Comparison of ENCODE assay signal across 10 cellular contexts in genomic region chr16:57060323-57061083, GRCh38. TPM values are rescaled to one million over a fixed set of nuclear protein-coding genes. Genes with fewer than 3 reads are reported as not detected.
DNase-seq lines count a peak whose midpoint lies in the region; ATAC-seq and TF ChIP-seq lines count a peak whose summit lies in the region.
"Had no signal": no experiment of that assay in that cellular context is flagged by ENCODE, and none has a peak within 500 bp of the region (broad histone marks: within the 10 kb centered on the region; RNA-seq: fewer than 3 reads in every experiment).

No MANE protein-coding gene starts in this region.

- H3K4me3 Mint-ChIP-seq in CD8-positive, alpha-beta T cell = no peak overlapping the region
- H3K4me3 Mint-ChIP-seq in activated B cell treated with CpG ODN at 0.5 μM for 24 hours (no peak overlapping the region), glutamatergic neuron (ENCODE audit: unreplicated experiment) (no peak overlapping the region)

- H3K9me3 Mint-ChIP-seq in CD8-positive, alpha-beta T cell = no peaks in the 10 kb centered on the region
- H3K9me3 Mint-ChIP-seq in activated B cell treated with CpG ODN at 0.5 μM for 24 hours = no peaks in the 10 kb centered on the region
- peaks cover 6% of the 10 kb centered on the region for H3K9me3 Mint-ChIP-seq in glutamatergic neuron (ENCODE audit: unreplicated experiment)

- H3K36me3 ChIP-seq in CD8-positive, alpha-beta T cell (ENCODE audit: insufficient read depth, low read length) = peaks cover 47% of the 10 kb centered on the region

- POLR2A ChIA-PET in CD8-positive, alpha-beta T cell (lab: Charles Lee) = interaction anchor here (0.6 kb wide), 1 partner anchor 94 kb away, joined by 3 read pairs; no protein-coding TSS in a partner anchor
- POLR2A ChIA-PET in activated B cell treated with CpG ODN at 0.5 μM for 24 hours (lab: Charles Lee) = interaction anchor here (0.9 kb wide), 1 partner anchor 150 kb away, joined by 3 read pairs; no protein-coding TSS in a partner anchor

- peak overlapping the region; percentile 27 for H3K27ac ChIP-seq in CD8-positive, alpha-beta T cell (ENCODE audit: low read depth, low read length)

- peaks cover 29% of the 10 kb centered on the region for H3K4me1 Mint-ChIP-seq in CD8-positive, alpha-beta T cell (ENCODE audit: low read depth)
- H3K4me1 Mint-ChIP-seq in activated B cell treated with CpG ODN at 0.5 μM for 24 hours (peaks cover 1% of the 10 kb centered on the region), glutamatergic neuron (ENCODE audit: low read depth, unreplicated experiment) (peaks cover 22% of the 10 kb centered on the region)

- CTCF ChIA-PET in CD8-positive, alpha-beta T cell (lab: Charles Lee) = interaction anchor here (0.7 to 2.7 kb wide), 5 partner anchors 15 to 96 kb away, joined by 3 to 13 read pairs (median 3); no protein-coding TSS in a partner anchor
- CTCF ChIA-PET in activated B cell treated with CpG ODN at 0.5 μM for 24 hours (lab: Charles Lee) = no interaction called here

- intact Hi-C loops in CD8-positive, alpha-beta T cell (cut with DNase I, micrococcal nuclease) = no loop called here
- intact Hi-C loops in activated B cell treated with CpG ODN at 0.5 μM for 24 hours (cut with micrococcal nuclease) (no loop called here), sciatic nerve (cut with DNase I) (no loop called here)

- no peak for TF ChIP-seq CTCF in CD8-positive, alpha-beta T cell (IDR thresholded peaks at IDR 0.05)
- TF ChIP-seq CTCF in activated B cell treated with CpG ODN at 0.5 μM for 24 hours (IDR thresholded peaks at IDR 0.05) = no peak
- no peak for TF ChIP-seq CTCF in glutamatergic neuron (IDR thresholded peaks at IDR 0.05; ENCODE audit: partially characterized antibody, unreplicated experiment)

- H3K36me3 Mint-ChIP-seq in CD8-positive, alpha-beta T cell = peaks cover 75% of the 10 kb centered on the region
- H3K36me3 Mint-ChIP-seq in activated B cell treated with CpG ODN at 0.5 μM for 24 hours (ENCODE audit: low read depth) = peaks cover 70% of the 10 kb centered on the region
- H3K36me3 Mint-ChIP-seq in glutamatergic neuron (ENCODE audit: unreplicated experiment) = no peaks in the 10 kb centered on the region

- H3K4me3 ChIP-seq in CD8-positive, alpha-beta T cell (ENCODE audit: low read depth, low read length) = no peak overlapping the region
- H3K4me3 ChIP-seq: smooth muscle cell had no signal

- H3K27me3 ChIP-seq in CD8-positive, alpha-beta T cell (ENCODE audit: insufficient read depth, low read length) = no peaks in the 10 kb centered on the region

- ATAC-seq in CD8-positive, alpha-beta T cell = no peak
- ATAC-seq in activated B cell treated with CpG ODN at 0.5 μM for 24 hours (ENCODE audit: low read depth) (no peak), sciatic nerve (peak; percentile 29), HG02571 (IDR thresholded peaks at IDR 0.05; ENCODE audit: unreplicated experiment) (no peak)

- no peak for DNase-seq in CD8-positive, alpha-beta T cell
- no peak for DNase-seq in activated B cell treated with CpG ODN at 0.5 μM for 24 hours
- DNase-seq in glutamatergic neuron = no peak
- DNase-seq in sciatic nerve (ENCODE audit: low spot score) = no peak
- DNase-seq in foreskin melanocyte = no peak
- no peak for DNase-seq in NCI-H2107 (lab: John Stamatoyannopoulos, UW)
- DNase-seq in SW 1271 (lab: John Stamatoyannopoulos, UW) = no peak
- DNase-seq: NCI-H345 had no signal

- no peaks in the 10 kb centered on the region for H3K27me3 Mint-ChIP-seq in CD8-positive, alpha-beta T cell (ENCODE audit: low read depth)
- no peaks in the 10 kb centered on the region for H3K27me3 Mint-ChIP-seq in activated B cell treated with CpG ODN at 0.5 μM for 24 hours
- H3K27me3 Mint-ChIP-seq in glutamatergic neuron (ENCODE audit: unreplicated experiment) = peaks cover 6% of the 10 kb centered on the region

- H3K27ac Mint-ChIP-seq in CD8-positive, alpha-beta T cell = peak overlapping the region; percentile 89
- peak overlapping the region; percentile 46 for H3K27ac Mint-ChIP-seq in activated B cell treated with CpG ODN at 0.5 μM for 24 hours
- H3K27ac Mint-ChIP-seq in glutamatergic neuron (ENCODE audit: unreplicated experiment) = peak overlapping the region; percentile 1

- peaks cover 14% of the 10 kb centered on the region for H3K4me1 ChIP-seq in CD8-positive, alpha-beta T cell (ENCODE audit: insufficient read depth, low read length)

- H3K9me3 ChIP-seq in CD8-positive, alpha-beta T cell (ENCODE audit: low read length) = no peaks in the 10 kb centered on the region

RNA-seq across cellular contexts. Expression of gene CPNE2, which starts 31.9 kb away (rescaled TPM):
- total RNA-seq in CD8-positive, alpha-beta T cell = 1 to 10 TPM; 5.7 to 6.8 TPM
- total RNA-seq in activated B cell treated with CpG ODN at 0.5 μM for 24 hours = 7.4 and 8.3 TPM in 2 replicates
- total RNA-seq in glutamatergic neuron (ENCODE audit: unreplicated experiment) = 3.4 TPM
- total RNA-seq in sciatic nerve = 44.7 TPM

Comparison
In these comparisons a context has a peak if more than half of its experiments do, and no peak if none do; other contexts are left out.
1. H3K27ac Mint-ChIP-seq: peak in every context shown above with its lines; median percentile 89 in CD8-positive, alpha-beta T cell; 46 in activated B cell treated with CpG ODN at 0.5 μM for 24 hours; 1 in glutamatergic neuron.